ENCODE assay signal across 17 cellular contexts in genomic region chr4:12545845-12546244, GRCh38.
DNase-seq lines count a peak whose midpoint lies in the region; ATAC-seq, FAIRE-seq and TF ChIP-seq lines count a peak whose summit lies in the region.
"Had no signal": no experiment of that assay in that cellular context is flagged by ENCODE, and none has a peak within 500 bp of the region (broad histone marks: within the 10 kb centered on the region; RNA-seq: fewer than 3 reads in every experiment).

No MANE protein-coding gene starts in this region.

- no peak for TF ChIP-seq EP300 in HepG2 (IDR thresholded peaks at IDR 0.05; ENCODE audit: low read depth in 2 of 2, low read length in 2 of 2)
- TF ChIP-seq EP300 in HepG2 (CRISPR knock-in tag; IDR thresholded peaks at IDR 0.05; ENCODE audit: borderline replicate concordance): no peak

- H3K9me3 Mint-ChIP-seq in CD4-positive, alpha-beta T cell: peaks cover 2% of the 10 kb centered on the region

- H3K9me3 ChIP-seq in HepG2 (ENCODE audit: low read length) (peaks cover 8% of the 10 kb centered on the region; the same call in 1 of the 2 replicates), right lobe of liver (no peaks in the 10 kb centered on the region)
- no peaks in the 10 kb centered on the region for H3K9me3 ChIP-seq in CD4-positive, alpha-beta T cell (ENCODE audit: control insufficient read depth, low read length)
- H3K9me3 ChIP-seq: A549, BE2C had no signal

- POLR2A ChIA-PET in HepG2 (lab: Yijun Ruan, JAX) (no interaction called here), HEK293T (lab: Yijun Ruan, JAX) (no interaction called here)
- POLR2A ChIA-PET in CD4-positive, alpha-beta T cell (lab: Charles Lee): no interaction called here

- no peak for TF ChIP-seq CTCF in HepG2 (CRISPR knock-in tag; IDR thresholded peaks at IDR 0.05)
- no peak for TF ChIP-seq CTCF in right lobe of liver (IDR thresholded peaks at IDR 0.05)
- TF ChIP-seq CTCF in fibroblast of pulmonary artery (IDR thresholded peaks at IDR 0.05; ENCODE audit: low read length, missing control alignments): no peak
- no peak for TF ChIP-seq CTCF in CD4-positive, alpha-beta T cell (IDR thresholded peaks at IDR 0.05)

- no peak for TF ChIP-seq RAD21 in HepG2 (CRISPR knock-in tag; IDR thresholded peaks at IDR 0.05)

- H3K27ac Mint-ChIP-seq in CD4-positive, alpha-beta T cell: no peak overlapping the region
- H3K27ac Mint-ChIP-seq: CD8-positive, alpha-beta T cell had no signal

- ATAC-seq in HepG2 (no peak), right lobe of liver (no peak)
- ATAC-seq in CD4-positive, alpha-beta T cell (ENCODE audit: poor library complexity): no peak
- ATAC-seq: A549; CD8-positive, alpha-beta T cell had no signal

- no peaks in the 10 kb centered on the region for H4K20me1 ChIP-seq in HepG2 (ENCODE audit: insufficient read depth, low read length)

- TF ChIP-seq POLR2A in HepG2 (IDR thresholded peaks at IDR 0.05; ENCODE audit: insufficient read depth in 1 of 2, low read depth in 2 of 2, low read length in 2 of 2): no peak
- TF ChIP-seq POLR2A in right lobe of liver (IDR thresholded peaks at IDR 0.05): no peak

- H3K36me3 Mint-ChIP-seq in CD4-positive, alpha-beta T cell (ENCODE audit: low read depth): no peaks in the 10 kb centered on the region
- H3K36me3 Mint-ChIP-seq: CD8-positive, alpha-beta T cell had no signal

- 43% methylated on average over 1 of the region's 1 CpG for WGBS in HepG2 (ENCODE audit: low lambda C conversion rate)
- 19% methylated on average over 1 of the region's 1 CpG for WGBS in right lobe of liver (ENCODE audit: insufficient coverage, low coverage, low lambda C conversion rate, missing lambda C conversion rate)

- in situ Hi-C loops in HepG2 (cut with HindIII; ENCODE audit: extremely low pct_ligation_motif_present, low pct_unique_long_range_greater_than_20kb): no loop called here

- CTCF ChIA-PET in HepG2 (lab: Yijun Ruan, JAX; ENCODE audit: low intra/inter-chr PET ratio, low total read pairs) (no interaction called here), HEK293T (lab: Yijun Ruan, JAX) (no interaction called here)
- CTCF ChIA-PET in CD4-positive, alpha-beta T cell (lab: Charles Lee): no interaction called here

- H3K9ac ChIP-seq in HepG2 (ENCODE audit: insufficient read depth, low read depth, low read length): no peak overlapping the region

- BruUV-seq in HepG2 (replicated peaks; lab: Mats Ljungman, UMichigan): no TSS peak

- no peak for DNase-seq in HepG2 (ENCODE audit: low spot score)
- no peak for DNase-seq in right lobe of liver
- peak; percentile 35 for DNase-seq in NCI-H2029 treated with DMSO at 0.1 percent for 48 hours (lab: John Stamatoyannopoulos, UW)
- peak; percentile 45 for DNase-seq in fibroblast of pulmonary artery (ENCODE audit: low read depth)
- DNase-seq in activated T-cell treated with anti-CD3 and anti-CD28 coated beads for 4 hours: no peak
- DNase-seq in HEK293T (ENCODE audit: extremely low spot score): no peak
- no peak for DNase-seq in CD4-positive, alpha-beta T cell
- DNase-seq: BE2C; CD8-positive, alpha-beta T cell; COR-L47; DMS153; GF-D8; HCEC 1CT; IMR-90 had no signal

- H3K79me2 ChIP-seq in HepG2 (ENCODE audit: insufficient read depth, low read length): no peaks in the 10 kb centered on the region

- H3K27me3 Mint-ChIP-seq in CD4-positive, alpha-beta T cell: no peaks in the 10 kb centered on the region

- H3K27me3 ChIP-seq in HepG2 (ENCODE audit: control insufficient read depth in 1 of 2, insufficient read depth in 2 of 2, low read length in 2 of 2) (no peaks in the 10 kb centered on the region), right lobe of liver (no peaks in the 10 kb centered on the region)
- no peaks in the 10 kb centered on the region for H3K27me3 ChIP-seq in CD4-positive, alpha-beta T cell (ENCODE audit: control insufficient read depth, insufficient read depth, low read length)
- H3K27me3 ChIP-seq: BE2C had no signal

- no peaks in the 10 kb centered on the region for H3K4me1 Mint-ChIP-seq in CD4-positive, alpha-beta T cell (ENCODE audit: low read depth)

- H3K4me3 ChIP-seq in HepG2 (replicated peaks in 1 of 3; ENCODE audit: insufficient read depth in 1 of 3, low read depth in 2 of 3, low read length in 3 of 3): no peak overlapping the region
- no peak overlapping the region for H3K4me3 ChIP-seq in right lobe of liver
- H3K4me3 ChIP-seq in fibroblast of pulmonary artery (replicated peaks; ENCODE audit: low read depth, low read length): no peak overlapping the region
- H3K4me3 ChIP-seq: A549 had no signal

- FAIRE-seq in HepG2 (lab: Jason Lieb, UNC): no peak
- FAIRE-seq: A549 had no signal

- H3K4me1 ChIP-seq in HepG2 (ENCODE audit: insufficient read depth, low read length): peaks cover 13% of the 10 kb centered on the region
- no peaks in the 10 kb centered on the region for H3K4me1 ChIP-seq in right lobe of liver
- H3K4me1 ChIP-seq: A549, BE2C had no signal

- no peak overlapping the region for H2AFZ ChIP-seq in HepG2 (ENCODE audit: low read length)

- no peak overlapping the region for H3K4me3 Mint-ChIP-seq in CD4-positive, alpha-beta T cell
- H3K4me3 Mint-ChIP-seq: CD8-positive, alpha-beta T cell had no signal

- H3K4me2 ChIP-seq in HepG2 (ENCODE audit: low read depth, low read length): no peak overlapping the region
- H3K4me2 ChIP-seq: A549 had no signal

- no peaks in the 10 kb centered on the region for H3K36me3 ChIP-seq in HepG2 (replicated peaks in 1 of 2; ENCODE audit: control insufficient read depth in 1 of 2, insufficient read depth in 2 of 2, low read length in 2 of 2)
- no peaks in the 10 kb centered on the region for H3K36me3 ChIP-seq in right lobe of liver
- H3K36me3 ChIP-seq: BE2C had no signal

- H3K27ac ChIP-seq in HepG2 (ENCODE audit: extremely low read length, insufficient read depth, low read length) (no peak overlapping the region), right lobe of liver (no peak overlapping the region)
- no peak overlapping the region for H3K27ac ChIP-seq in CD4-positive, alpha-beta T cell (ENCODE audit: low read depth, low read length)
- H3K27ac ChIP-seq: A549, C4-2B, HL-60 had no signal

- intact Hi-C loops in HepG2 (cut with micrococcal nuclease; ENCODE audit: unreplicated experiment) (no loop called here), right lobe of liver (cut with DNase I) (no loop called here)
- intact Hi-C loops in CD4-positive, alpha-beta T cell (cut with DNase I, micrococcal nuclease): no loop called here

TF ChIP-seq in HepG2, 621 proteins besides CTCF, POLR2A, EP300 and RAD21:
- TF ChIP-seq ATF7 (IDR thresholded peaks at IDR 0.05): peak; percentile 90
- TF ChIP-seq ATF7 (CRISPR knock-in tag; IDR thresholded peaks at IDR 0.05): no peak
- peak; percentile 77 for TF ChIP-seq CREB1 (IDR thresholded peaks at IDR 0.05)
- TF ChIP-seq CREB1 (CRISPR knock-in tag; IDR thresholded peaks at IDR 0.05): no peak
- no peak for TF ChIP-seq HDAC1 (CRISPR knock-in tag; IDR thresholded peaks at IDR 0.05)
TF ChIP-seq in HepG2: peak in this region for 2.

TF ChIP-seq in HEK293T, 16 proteins besides CTCF, POLR2A, EP300 and RAD21:
- TF ChIP-seq SUZ12 (IDR thresholded peaks at IDR 0.05) (no peak), FOXK2 (IDR thresholded peaks at IDR 0.05) (no peak), HDGF (IDR thresholded peaks at IDR 0.05; ENCODE audit: borderline replicate concordance) (no peak)

Comparison
In these comparisons a context has a peak if more than half of its experiments do, and no peak if none do; other contexts are left out.
1. DNase-seq: peak in NCI-H2029 treated with DMSO at 0.1 percent for 48 hours (single experiment) and fibroblast of pulmonary artery (single experiment); none in HepG2 (single experiment), right lobe of liver (0 of 3), activated T-cell treated with anti-CD3 and anti-CD28 coated beads for 4 hours (single experiment), HEK293T (single experiment) and CD4-positive, alpha-beta T cell (0 of 10).